10 cellular contexts compared by ENCODE assay signal in genomic region chr6:105087571-105088211, GRCh38.
DNase-seq lines count a peak whose midpoint lies in the region; ATAC-seq and TF ChIP-seq lines count a peak whose summit lies in the region.
"Had no signal": no experiment of that assay in that cellular context is flagged by ENCODE, and none has a peak within 500 bp of the region (broad histone marks: within the 10 kb centered on the region; RNA-seq: fewer than 3 reads in every experiment).

No MANE protein-coding gene starts in this region.

- H3K27me3 Mint-ChIP-seq in activated CD4-positive, alpha-beta T cell treated with anti-CD3 and anti-CD28 coated beads for 36 hours: no peaks in the 10 kb centered on the region
- H3K27me3 Mint-ChIP-seq in endothelial cell (ENCODE audit: unreplicated experiment): no peaks in the 10 kb centered on the region
- H3K27me3 Mint-ChIP-seq: central memory CD8-positive, alpha-beta T cell had no signal

- POLR2A ChIA-PET in activated CD4-positive, alpha-beta T cell treated with anti-CD3 and anti-CD28 coated beads for 36 hours (lab: Charles Lee): interaction anchor here (0.6 to 0.7 kb wide), 2 partner anchors 40 to 276 kb away, joined by 3 to 4 read pairs; no protein-coding TSS in a partner anchor

- intact Hi-C loops in activated CD4-positive, alpha-beta T cell treated with anti-CD3 and anti-CD28 coated beads for 36 hours (cut with DNase I, micrococcal nuclease): loop anchor here (1.0 to 2.0 kb wide), 3 partner anchors 275 to 337 kb away; partner anchors contain the start of gene PREP (in 2 of the 2)

- CTCF ChIA-PET in activated CD4-positive, alpha-beta T cell treated with anti-CD3 and anti-CD28 coated beads for 36 hours (lab: Charles Lee): interaction anchor here (0.6 to 1.8 kb wide), 28 partner anchors 10 to 753 kb away, joined by 3 to 20 read pairs (median 3); partner anchors contain the start of gene PREP

- no peaks in the 10 kb centered on the region for H3K4me1 Mint-ChIP-seq in activated CD4-positive, alpha-beta T cell treated with anti-CD3 and anti-CD28 coated beads for 36 hours
- H3K4me1 Mint-ChIP-seq in endothelial cell (ENCODE audit: unreplicated experiment): no peaks in the 10 kb centered on the region
- H3K4me1 Mint-ChIP-seq: central memory CD8-positive, alpha-beta T cell had no signal

- TF ChIP-seq CTCF in GM20000 (IDR thresholded peaks at IDR 0.05; ENCODE audit: extremely low read depth, missing control alignments) (peak; percentile 41), endothelial cell (IDR thresholded peaks at IDR 0.05; ENCODE audit: unreplicated experiment) (peak; percentile 86)

- H3K4me3 Mint-ChIP-seq in activated CD4-positive, alpha-beta T cell treated with anti-CD3 and anti-CD28 coated beads for 36 hours: no peak overlapping the region
- no peak overlapping the region for H3K4me3 Mint-ChIP-seq in endothelial cell (ENCODE audit: unreplicated experiment)
- H3K4me3 Mint-ChIP-seq: central memory CD8-positive, alpha-beta T cell; stimulated activated naive CD8-positive, alpha-beta T cell treated with anti-CD3 and anti-CD28 coated beads, Interleukin-15, Interleukin-2, amounts not matched to agents 100 ng/mL and 50 ng/mL, for 24 hours had no signal

- peak; percentile 49 for DNase-seq in activated CD4-positive, alpha-beta T cell treated with anti-CD3 and anti-CD28 coated beads for 36 hours
- no peak for DNase-seq in activated CD4-positive, alpha-beta T cell treated with anti-CD3 and anti-CD28 coated beads for 1 hour
- peak; percentile 54 for DNase-seq in GM20000 (ENCODE audit: low spot score)
- peak; percentile 70 for DNase-seq in LoVo (ENCODE audit: low spot score)
- peak; percentile 58 for DNase-seq in RPMI7951 (ENCODE audit: low read depth)
- peak; percentile 15 for DNase-seq in endothelial cell (ENCODE audit: low spot score)
- peak; percentile 14 for DNase-seq in mucosa of gallbladder (ENCODE audit: low spot score)
- no peak for DNase-seq in UCSD-AML1 (lab: John Stamatoyannopoulos, UW; ENCODE audit: unreplicated experiment)

- H3K27ac Mint-ChIP-seq in activated CD4-positive, alpha-beta T cell treated with anti-CD3 and anti-CD28 coated beads for 36 hours: no peak overlapping the region
- H3K27ac Mint-ChIP-seq in endothelial cell (ENCODE audit: unreplicated experiment): no peak overlapping the region
- H3K27ac Mint-ChIP-seq: stimulated activated naive CD8-positive, alpha-beta T cell treated with anti-CD3 and anti-CD28 coated beads, Interleukin-15, Interleukin-2, amounts not matched to agents 100 ng/mL and 50 ng/mL, for 24 hours had no signal

- H3K36me3 Mint-ChIP-seq in activated CD4-positive, alpha-beta T cell treated with anti-CD3 and anti-CD28 coated beads for 36 hours (ENCODE audit: low read depth): no peaks in the 10 kb centered on the region
- no peaks in the 10 kb centered on the region for H3K36me3 Mint-ChIP-seq in endothelial cell (ENCODE audit: low read depth, unreplicated experiment)

- no peaks in the 10 kb centered on the region for H3K9me3 Mint-ChIP-seq in activated CD4-positive, alpha-beta T cell treated with anti-CD3 and anti-CD28 coated beads for 36 hours (ENCODE audit: low read depth)
- H3K9me3 Mint-ChIP-seq in endothelial cell (ENCODE audit: unreplicated experiment): no peaks in the 10 kb centered on the region
- H3K9me3 Mint-ChIP-seq: central memory CD8-positive, alpha-beta T cell; stimulated activated naive CD8-positive, alpha-beta T cell treated with anti-CD3 and anti-CD28 coated beads, Interleukin-15, Interleukin-2, amounts not matched to agents 100 ng/mL and 50 ng/mL, for 24 hours had no signal

- ATAC-seq in activated CD4-positive, alpha-beta T cell treated with anti-CD3 and anti-CD28 coated beads for 36 hours: peak; percentile 36

Comparison
In these comparisons a context has a peak if more than half of its experiments do, and no peak if none do; other contexts are left out.
1. DNase-seq: peak in activated CD4-positive, alpha-beta T cell treated with anti-CD3 and anti-CD28 coated beads for 36 hours (single experiment), GM20000 (single experiment), LoVo (single experiment), RPMI7951 (single experiment), endothelial cell (single experiment) and mucosa of gallbladder (single experiment); none in activated CD4-positive, alpha-beta T cell treated with anti-CD3 and anti-CD28 coated beads for 1 hour (single experiment) and UCSD-AML1 (single experiment).